Comparison of ENCODE assay signal across 35 cellular contexts in genomic region chr21:14500873-14501272, GRCh38. TPM values are rescaled to one million over a fixed set of nuclear protein-coding genes. Genes with fewer than 3 reads are reported as not detected.
"Had no signal": no experiment of that assay in that cellular context is flagged by ENCODE, and none has a peak within 500 bp of the region (broad histone marks: within the 10 kb centered on the region; RNA-seq: fewer than 3 reads in every experiment).

No MANE protein-coding gene starts in this region.

- H3K4me3 Mint-ChIP-seq: activated B cell treated with CpG ODN at 0.5 μM for 24 hours; activated CD4-positive, alpha-beta T cell treated with anti-CD3 and anti-CD28 coated beads, Interleukin-2, amount 10 ng/mL, durations not matched to agents 24 days and 14 days; activated CD8-positive, alpha-beta T cell treated with anti-CD3 and anti-CD28 coated beads for 36 hours; activated naive CD8-positive, alpha-beta T cell treated with anti-CD3 and anti-CD28 coated beads for 36 hours had no signal

- DNase-seq: activated B cell treated with CpG ODN at 0.5 μM for 24 hours; activated CD4-positive, alpha-beta T cell treated with anti-CD3 and anti-CD28 coated beads, Interleukin-2, amount 10 ng/mL, durations not matched to agents 24 days and 14 days; activated CD4-positive, alpha-beta T cell treated with anti-CD3 and anti-CD28 coated beads, Interleukin-2, amount 50 U/mL, for 4 hours; activated CD4-positive, CD25-positive, alpha-beta regulatory T cell treated with anti-CD3 and anti-CD28 coated beads, Interleukin-2, amount 50 U/mL, for 72 hours; activated CD8-positive, alpha-beta T cell treated with anti-CD3 and anti-CD28 coated beads for 36 hours; activated gamma-delta T cell treated with Interleukin-2 at 50 U/mL for 16 hours; activated naive CD4-positive, alpha-beta T cell treated with anti-CD3 and anti-CD28 coated beads, Interleukin-2, amount 50 U/mL, for 16 hours; activated naive CD8-positive, alpha-beta T cell treated with anti-CD3 and anti-CD28 coated beads for 36 hours; activated T-cell treated with anti-CD3 and anti-CD28 coated beads, Interleukin-2, amount 50 U/mL, for 1 hour; adrenal gland; body of pancreas; MM.1S; MV-4-11; NCI-H1092 treated with DMSO at 0.1 percent for 48 hours; NCI-H146; NCI-H187; NCI-H2029 treated with DMSO at 0.1 percent for 48 hours; NCI-H2107; NCI-H2171; NCI-H510A; NCI-H526; NCI-H748 treated with DMSO at 0.1 percent for 48 hours; NK-92 treated with Interleukin-12 subunit alpha and Interleukin-12 subunit beta, amount 100 ng/mL, for 24 hours; PC-3; Peyer's patch; RPMI8226; SIG-M5; SW 1271; T-helper 1 cell; T-helper 2 cell; T-helper 9 cell had no signal

- H3K9me3 ChIP-seq: adrenal gland, body of pancreas, breast epithelium, Peyer's patch had no signal

- ATAC-seq: activated CD8-positive, alpha-beta T cell treated with anti-CD3 and anti-CD28 coated beads for 36 hours; body of pancreas; PC-3 had no signal

- H3K27ac Mint-ChIP-seq: activated B cell treated with CpG ODN at 0.5 μM for 24 hours; activated CD4-positive, alpha-beta T cell treated with anti-CD3 and anti-CD28 coated beads, Interleukin-2, amount 10 ng/mL, durations not matched to agents 24 days and 14 days; activated CD8-positive, alpha-beta T cell treated with anti-CD3 and anti-CD28 coated beads for 36 hours; activated naive CD8-positive, alpha-beta T cell treated with anti-CD3 and anti-CD28 coated beads for 36 hours had no signal

- H3K4me3 ChIP-seq: adrenal gland, body of pancreas, breast epithelium, Peyer's patch had no signal

- H3K9me3 Mint-ChIP-seq: activated B cell treated with CpG ODN at 0.5 μM for 24 hours had no signal

- H3K4me1 ChIP-seq: adrenal gland, body of pancreas, breast epithelium, Peyer's patch had no signal

- H3K27me3 Mint-ChIP-seq: activated B cell treated with CpG ODN at 0.5 μM for 24 hours; activated CD4-positive, alpha-beta T cell treated with anti-CD3 and anti-CD28 coated beads, Interleukin-2, amount 10 ng/mL, durations not matched to agents 24 days and 14 days; activated CD8-positive, alpha-beta T cell treated with anti-CD3 and anti-CD28 coated beads for 36 hours; activated naive CD8-positive, alpha-beta T cell treated with anti-CD3 and anti-CD28 coated beads for 36 hours had no signal

- H3K36me3 ChIP-seq: adrenal gland, breast epithelium, Peyer's patch had no signal

- H3K27me3 ChIP-seq: adrenal gland, body of pancreas, breast epithelium, Peyer's patch had no signal

- H3K27ac ChIP-seq: adrenal gland, body of pancreas, breast epithelium, KMS-11, Peyer's patch, VCaP had no signal

RNA-seq across cellular contexts. Expression of gene SAMSN1, which starts 45.2 kb away (rescaled TPM):
- total RNA-seq: LHCN-M2, PC-3 had no signal
